In genomic region chr2:52269696-52270485, GRCh38 we compare ENCODE assay signal across 18 cellular contexts.
DNase-seq lines count a peak whose midpoint lies in the region; ATAC-seq and TF ChIP-seq lines count a peak whose summit lies in the region.
"Had no signal": no experiment of that assay in that cellular context is flagged by ENCODE, and none has a peak within 500 bp of the region (broad histone marks: within the 10 kb centered on the region; RNA-seq: fewer than 3 reads in every experiment).

No MANE protein-coding gene starts in this region.

- ATAC-seq in CD4-positive, alpha-beta T cell (ENCODE audit: poor library complexity): no peak
- ATAC-seq: gastroesophageal sphincter, K562, left ventricle myocardium superior had no signal

- H3K36me3 Mint-ChIP-seq in CD4-positive, alpha-beta T cell (ENCODE audit: low read depth): no peaks in the 10 kb centered on the region
- H3K36me3 Mint-ChIP-seq: CD4-positive, alpha-beta memory T cell had no signal

- no peaks in the 10 kb centered on the region for H4K20me1 ChIP-seq in MM.1S (ENCODE audit: insufficient read depth, low read length)

- H3K27ac ChIP-seq in MM.1S (ENCODE audit: low read length): no peak overlapping the region
- no peak overlapping the region for H3K27ac ChIP-seq in colonic mucosa
- H3K27ac ChIP-seq in CD4-positive, alpha-beta T cell (ENCODE audit: low read depth, low read length): no peak overlapping the region
- H3K27ac ChIP-seq: adrenal gland, gastroesophageal sphincter had no signal

- H3K4me3 ChIP-seq in MM.1S (ENCODE audit: low read length): no peak overlapping the region
- no peak overlapping the region for H3K4me3 ChIP-seq in kidney epithelial cell (ENCODE audit: low read depth, low read length)
- no peak overlapping the region for H3K4me3 ChIP-seq in colonic mucosa
- H3K4me3 ChIP-seq: adrenal gland, gastroesophageal sphincter, K562 had no signal

- H3K27me3 Mint-ChIP-seq in CD4-positive, alpha-beta T cell: no peaks in the 10 kb centered on the region
- H3K27me3 Mint-ChIP-seq: CD4-positive, alpha-beta memory T cell had no signal

- no peaks in the 10 kb centered on the region for H3K9me2 ChIP-seq in MM.1S (replicated peaks; ENCODE audit: insufficient read depth, low read length)

- H3K36me3 ChIP-seq in MM.1S (replicated peaks; ENCODE audit: insufficient read depth, low read length) (no peaks in the 10 kb centered on the region), kidney epithelial cell (ENCODE audit: control insufficient read depth, insufficient read depth, low read length) (no peaks in the 10 kb centered on the region), colonic mucosa (no peaks in the 10 kb centered on the region)
- H3K36me3 ChIP-seq: adrenal gland, gastroesophageal sphincter had no signal

- POLR2A ChIA-PET in CD4-positive, alpha-beta T cell (lab: Charles Lee): no interaction called here

- TF ChIP-seq CTCF in MM.1S (IDR thresholded peaks at IDR 0.05; ENCODE audit: low read length) (no peak), kidney epithelial cell (IDR thresholded peaks at IDR 0.05; ENCODE audit: insufficient read depth, low read length, poor library complexity, severe bottlenecking) (no peak), colonic mucosa (IDR thresholded peaks at IDR 0.05) (no peak)
- TF ChIP-seq CTCF in CD4-positive, alpha-beta T cell (IDR thresholded peaks at IDR 0.05): no peak

- no peak overlapping the region for H3K4me3 Mint-ChIP-seq in CD4-positive, alpha-beta T cell
- H3K4me3 Mint-ChIP-seq: CD4-positive, alpha-beta memory T cell; T-helper 2 cell treated with Interferon-gamma antibody and Interleukin-4, amounts not matched to agents 5 μg/mL and 100 μg/mL, for 36 hours had no signal

- intact Hi-C loops in colonic mucosa (cut with DNase I): no loop called here
- intact Hi-C loops in CD4-positive, alpha-beta T cell (cut with DNase I, micrococcal nuclease): no loop called here

- no peaks in the 10 kb centered on the region for H3K4me1 Mint-ChIP-seq in CD4-positive, alpha-beta T cell (ENCODE audit: low read depth)
- H3K4me1 Mint-ChIP-seq: CD4-positive, alpha-beta memory T cell had no signal

- no peak overlapping the region for H3K4me2 ChIP-seq in MM.1S (ENCODE audit: low read depth, low read length)

- H3K27me3 ChIP-seq in MM.1S (replicated peaks; ENCODE audit: insufficient read depth, low read length) (no peaks in the 10 kb centered on the region), kidney epithelial cell (ENCODE audit: control insufficient read depth, insufficient read depth, low read length) (no peaks in the 10 kb centered on the region), colonic mucosa (no peaks in the 10 kb centered on the region)
- H3K27me3 ChIP-seq in CD4-positive, alpha-beta T cell (ENCODE audit: control insufficient read depth, insufficient read depth, low read length): no peaks in the 10 kb centered on the region
- H3K27me3 ChIP-seq: adrenal gland, gastroesophageal sphincter had no signal

- H3K27ac Mint-ChIP-seq in CD4-positive, alpha-beta T cell: no peak overlapping the region
- H3K27ac Mint-ChIP-seq: CD4-positive, alpha-beta memory T cell; T-helper 2 cell treated with Interferon-gamma antibody and Interleukin-4, amounts not matched to agents 5 μg/mL and 100 μg/mL, for 36 hours had no signal

- H3K9ac ChIP-seq in MM.1S (ENCODE audit: low read length) (no peak overlapping the region), colonic mucosa (ENCODE audit: low read depth in 2 of 2, low read length in 2 of 2) (no peak overlapping the region)

- no peaks in the 10 kb centered on the region for H3K4me1 ChIP-seq in MM.1S (ENCODE audit: low read length)
- H3K4me1 ChIP-seq in colonic mucosa: no peaks in the 10 kb centered on the region
- H3K4me1 ChIP-seq: adrenal gland, gastroesophageal sphincter had no signal

- H3K9me3 Mint-ChIP-seq in CD4-positive, alpha-beta T cell: peaks cover 22% of the 10 kb centered on the region

- H3K9me3 ChIP-seq in MM.1S (replicated peaks; ENCODE audit: insufficient read depth, low read length): no peaks in the 10 kb centered on the region
- no peaks in the 10 kb centered on the region for H3K9me3 ChIP-seq in colonic mucosa
- no peaks in the 10 kb centered on the region for H3K9me3 ChIP-seq in CD4-positive, alpha-beta T cell (ENCODE audit: control insufficient read depth, low read length)
- H3K9me3 ChIP-seq: adrenal gland had no signal

- no peaks in the 10 kb centered on the region for H3K79me2 ChIP-seq in MM.1S (ENCODE audit: low read length)

- no peak overlapping the region for H2AFZ ChIP-seq in MM.1S (ENCODE audit: low read length)

- DNase-seq in CMK (ENCODE audit: low read depth): peak; percentile 2
- DNase-seq in MM.1S: peak; percentile 25
- peak; percentile 25 for DNase-seq in brain pericyte (ENCODE audit: low read depth, low spot score)
- DNase-seq in kidney epithelial cell (ENCODE audit: low read depth): peak; percentile 18
- no peak for DNase-seq in hippocampal formation (lab: John Stamatoyannopoulos, UW)
- DNase-seq in colonic mucosa: no peak
- no peak for DNase-seq in CD4-positive, alpha-beta T cell
- DNase-seq in mucosa of gallbladder (ENCODE audit: low spot score): no peak
- DNase-seq: activated CD4-positive, CD25-positive, alpha-beta regulatory T cell treated with anti-CD3 and anti-CD28 coated beads, Interleukin-2, amount 50 U/mL, for 72 hours; adrenal gland; CD4-positive, alpha-beta memory T cell; DND-41; left ventricle myocardium superior; NCI-H526 treated with DMSO at 0.1 percent for 48 hours; stimulated activated CD4-positive, alpha-beta T cell treated with anti-CD3 and anti-CD28 coated beads, Interleukin-4, amount 100 ng/mL, for 1 hour had no signal

- CTCF ChIA-PET in CD4-positive, alpha-beta T cell (lab: Charles Lee): no interaction called here

- H3F3A ChIP-seq in MM.1S (ENCODE audit: insufficient read depth, low read length): no peaks in the 10 kb centered on the region

Comparison
In these comparisons a context has a peak if more than half of its experiments do, and no peak if none do; other contexts are left out.
1. DNase-seq: peak in CMK (single experiment), MM.1S (single experiment), brain pericyte (single experiment) and kidney epithelial cell (single experiment); none in hippocampal formation (0 of 2), colonic mucosa (single experiment), CD4-positive, alpha-beta T cell (0 of 10) and mucosa of gallbladder (single experiment).